In the genomic region with DNA sequence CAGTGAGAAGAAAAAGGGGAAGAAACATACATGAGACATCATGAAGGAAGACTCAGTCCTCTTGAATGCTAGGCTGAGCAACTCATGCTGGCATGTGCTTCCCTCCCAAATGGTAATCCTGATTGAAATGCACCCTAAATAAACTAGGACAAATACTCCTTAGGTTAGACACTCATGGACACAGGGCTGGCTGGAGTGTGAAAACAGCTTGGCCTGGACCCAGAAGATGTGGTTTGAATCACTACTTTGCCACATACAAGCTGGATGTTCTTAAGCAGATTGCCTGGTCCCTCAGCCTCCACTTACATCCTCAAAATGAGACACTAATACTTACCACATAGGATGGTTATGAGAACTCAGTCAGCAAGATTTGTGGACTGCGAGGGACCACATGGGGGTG, we compare ENCODE assay signal across 10 cellular contexts.
DNase-seq lines count a peak whose midpoint lies in the region; ATAC-seq lines count a peak whose summit lies in the region.
"Had no signal": no experiment of that assay in that cellular context is flagged by ENCODE, and none has a peak within 500 bp of the region (broad histone marks: within the 10 kb centered on the region; RNA-seq: fewer than 3 reads in every experiment).

No MANE protein-coding gene starts in this region.

- DNase-seq in Daoy (ENCODE audit: low read depth) (peak; percentile 65), NCI-H226 (peak; percentile 48), dedifferentiated amniotic fluid mesenchymal stem cell (ENCODE audit: extremely low spot score) (peak; percentile 62), non-pigmented ciliary epithelial cell (ENCODE audit: low read depth) (peak; percentile 81), HT-29 (ENCODE audit: low spot score) (no peak), NCI-H2029 treated with DMSO at 0.1 percent for 48 hours (lab: John Stamatoyannopoulos, UW) (no peak)
- DNase-seq: CD4-positive, alpha-beta T cell; midbrain had no signal

- ATAC-seq in HG03175 (IDR thresholded peaks at IDR 0.05; ENCODE audit: unreplicated experiment) (no peak), HG03097 (IDR thresholded peaks at IDR 0.05; ENCODE audit: low FRiP score, unreplicated experiment) (no peak)

Comparison
In these comparisons a context has a peak if more than half of its experiments do, and no peak if none do; other contexts are left out.
1. DNase-seq: peak in Daoy (single experiment), NCI-H226 (single experiment), dedifferentiated amniotic fluid mesenchymal stem cell (single experiment) and non-pigmented ciliary epithelial cell (single experiment); none in HT-29 (single experiment) and NCI-H2029 treated with DMSO at 0.1 percent for 48 hours (single experiment).